In genomic region chr4:25787891-25788331, GRCh38 we compare ENCODE assay signal across 23 cellular contexts.
A peak's percentile ranks its signal among the peaks of the same experiment; 100 is the strongest.
DNase-seq lines count a peak whose midpoint lies in the region; ATAC-seq, FAIRE-seq and TF ChIP-seq lines count a peak whose summit lies in the region.
"Had no signal": no experiment of that assay in that cellular context is flagged by ENCODE, and none has a peak within 500 bp of the region (broad histone marks: within the 10 kb centered on the region; RNA-seq: fewer than 3 reads in every experiment).

No MANE protein-coding gene starts in this region.

- TF ChIP-seq POLR2A in body of pancreas (IDR thresholded peaks at IDR 0.05) (no peak), HepG2 (IDR thresholded peaks at IDR 0.05; ENCODE audit: insufficient read depth in 1 of 2, low read depth in 2 of 2, low read length in 2 of 2) (no peak)

- no peak overlapping the region for H3K4me2 ChIP-seq in HepG2 (ENCODE audit: low read depth, low read length)
- no peak overlapping the region for H3K4me2 ChIP-seq in H9 (ENCODE audit: insufficient read depth, insufficient read length, low read length)

- no peaks in the 10 kb centered on the region for H3K9me3 Mint-ChIP-seq in activated T-cell treated with anti-CD3 and anti-CD28 coated beads, Interleukin-2, amount 50 U/mL, for 72 hours
- no peaks in the 10 kb centered on the region for H3K9me3 Mint-ChIP-seq in activated T-cell treated with anti-CD3 and anti-CD28 coated beads, Interleukin-2, amount 50 U/mL, for 24 hours
- H3K9me3 Mint-ChIP-seq in H9 (no peaks in the 10 kb centered on the region), HFFc6 (no peaks in the 10 kb centered on the region)
- H3K9me3 Mint-ChIP-seq: activated naive CD4-positive, alpha-beta T cell treated with anti-CD3 and anti-CD28 coated beads, Interleukin-2, amount 50 U/mL, for 72 hours; effector memory CD8-positive, alpha-beta T cell; immature natural killer cell; T-helper 2 cell treated with Interferon-gamma antibody and Interleukin-4, amounts not matched to agents 5 μg/mL and 100 μg/mL, for 36 hours had no signal

- TF ChIP-seq EP300 in HepG2 (IDR thresholded peaks at IDR 0.05; ENCODE audit: low read depth in 2 of 2, low read length in 2 of 2) (no peak), HepG2 (CRISPR knock-in tag; IDR thresholded peaks at IDR 0.05; ENCODE audit: borderline replicate concordance) (no peak)

- H3K14ac ChIP-seq in H9 (ENCODE audit: insufficient read depth, low read length), result no peak overlapping the region

- no peak for DNase-seq in activated T-cell treated with anti-CD3 and anti-CD28 coated beads, Interleukin-2, amount 50 U/mL, for 72 hours
- no peak for DNase-seq in activated T-cell treated with anti-CD3 and anti-CD28 coated beads, Interleukin-2, amount 50 U/mL, for 24 hours
- DNase-seq in body of pancreas (peak; percentile 50 to 72 (median 62)), HepG2 (ENCODE audit: low spot score) (peak; percentile 7), upper lobe of right lung (peak; percentile 67), retina (no peak), H9 (no peak), HFFc6 (no peak)
- DNase-seq: activated CD4-positive, alpha-beta T cell treated with anti-CD3 and anti-CD28 coated beads for 1 hour; effector memory CD8-positive, alpha-beta T cell; GDM1; heart right ventricle; immature natural killer cell; NCI-H1930; stimulated activated CD4-positive, alpha-beta T cell treated with anti-CD3 and anti-CD28 coated beads, Interleukin-12 subunit alpha, Interleukin-12 subunit beta, amount 100 ng/mL, for 4 hours; uterus had no signal

- H3K9me3 ChIP-seq in body of pancreas (no peaks in the 10 kb centered on the region), HepG2 (ENCODE audit: low read length) (no peaks in the 10 kb centered on the region), upper lobe of right lung (no peaks in the 10 kb centered on the region), H9 (ENCODE audit: control insufficient read depth, low read depth, low read length) (no peaks in the 10 kb centered on the region)
- H3K9me3 ChIP-seq: heart right ventricle, neutrophil, right atrium auricular region, SJSA1, uterus had no signal

- H3K4me3 Mint-ChIP-seq in activated T-cell treated with anti-CD3 and anti-CD28 coated beads, Interleukin-2, amount 50 U/mL, for 72 hours, result no peak overlapping the region
- no peak overlapping the region for H3K4me3 Mint-ChIP-seq in activated T-cell treated with anti-CD3 and anti-CD28 coated beads, Interleukin-2, amount 50 U/mL, for 24 hours
- no peak overlapping the region for H3K4me3 Mint-ChIP-seq in H9
- H3K4me3 Mint-ChIP-seq in HFFc6, result no peak overlapping the region
- H3K4me3 Mint-ChIP-seq: effector memory CD8-positive, alpha-beta T cell; immature natural killer cell; T-helper 2 cell treated with Interferon-gamma antibody and Interleukin-4, amounts not matched to agents 5 μg/mL and 100 μg/mL, for 36 hours had no signal

- no peak for FAIRE-seq in HepG2 (lab: Jason Lieb, UNC)
- FAIRE-seq: colon had no signal

- H3K27ac ChIP-seq in body of pancreas (peak overlapping the region; percentile 18 to 71 (median 47)), HepG2 (ENCODE audit: extremely low read length, insufficient read depth, low read length) (no peak overlapping the region), upper lobe of right lung (peak overlapping the region; percentile 36), H9 (ENCODE audit: insufficient read length, low read depth, low read length) (no peak overlapping the region)
- H3K27ac ChIP-seq: heart right ventricle, HL-60, neutrophil, right atrium auricular region, SJSA1, uterus had no signal

- no peak overlapping the region for H2BK20ac ChIP-seq in H9 (ENCODE audit: low read depth, low read length, poor library complexity, severe bottlenecking)

- BruUV-seq in HepG2 (replicated peaks; lab: Mats Ljungman, UMichigan), result no TSS peak

- H3K23ac ChIP-seq in H9 (ENCODE audit: insufficient read length, low read depth, low read length), result no peak overlapping the region

- TF ChIP-seq CTCF in body of pancreas (IDR thresholded peaks at IDR 0.05) (no peak), HepG2 (CRISPR knock-in tag; IDR thresholded peaks at IDR 0.05) (no peak), upper lobe of right lung (IDR thresholded peaks at IDR 0.05) (no peak), H9 (conservative IDR thresholded peaks at IDR 0.05) (no peak), HFFc6 (IDR thresholded peaks at IDR 0.05) (no peak)

- H3T11ph ChIP-seq in H9 (ENCODE audit: low read length), result no peak overlapping the region

- H3K79me2 ChIP-seq in HepG2 (ENCODE audit: insufficient read depth, low read length) (no peaks in the 10 kb centered on the region), H9 (ENCODE audit: insufficient read depth, low read length) (no peaks in the 10 kb centered on the region)

- no peak overlapping the region for H4K8ac ChIP-seq in H9 (replicated peaks; ENCODE audit: insufficient read length, low read depth, low read length)

- peaks cover 4% of the 10 kb centered on the region for H3K4me1 Mint-ChIP-seq in activated T-cell treated with anti-CD3 and anti-CD28 coated beads, Interleukin-2, amount 50 U/mL, for 72 hours (ENCODE audit: low read depth)
- peaks cover 10% of the 10 kb centered on the region for H3K4me1 Mint-ChIP-seq in activated T-cell treated with anti-CD3 and anti-CD28 coated beads, Interleukin-2, amount 50 U/mL, for 24 hours (ENCODE audit: low read depth)
- H3K4me1 Mint-ChIP-seq in H9 (peaks cover 2 to 6% of the 10 kb centered on the region in 2 experiments; a peak in 1 of 4 replicates), HFFc6 (ENCODE audit: low read depth) (peaks cover 29% of the 10 kb centered on the region)

- H3K36me3 ChIP-seq in body of pancreas (replicated peaks in 1 of 2; ENCODE audit: insufficient read depth in 1 of 2, low read depth in 2 of 2), result no peaks in the 10 kb centered on the region
- no peaks in the 10 kb centered on the region for H3K36me3 ChIP-seq in HepG2 (replicated peaks in 1 of 2; ENCODE audit: control insufficient read depth in 1 of 2, insufficient read depth in 2 of 2, low read length in 2 of 2)
- peaks cover 30% of the 10 kb centered on the region for H3K36me3 ChIP-seq in upper lobe of right lung
- H3K36me3 ChIP-seq: right atrium auricular region, uterus had no signal

- H2BK120ac ChIP-seq in H9 (ENCODE audit: low read depth, low read length, poor library complexity, severe bottlenecking), result no peak overlapping the region

- H3K9ac ChIP-seq in HepG2 (ENCODE audit: insufficient read depth, low read depth, low read length), result no peak overlapping the region
- H3K9ac ChIP-seq in H9 (ENCODE audit: extremely low read depth, insufficient read length, low read length), result no peak overlapping the region

- no peaks in the 10 kb centered on the region for H3K27me3 Mint-ChIP-seq in activated T-cell treated with anti-CD3 and anti-CD28 coated beads, Interleukin-2, amount 50 U/mL, for 72 hours (ENCODE audit: low read depth)
- H3K27me3 Mint-ChIP-seq in activated T-cell treated with anti-CD3 and anti-CD28 coated beads, Interleukin-2, amount 50 U/mL, for 24 hours, result no peaks in the 10 kb centered on the region
- H3K27me3 Mint-ChIP-seq in H9 (ENCODE audit: low read depth) (no peaks in the 10 kb centered on the region), HFFc6 (ENCODE audit: insufficient read depth) (peaks cover 4% of the 10 kb centered on the region; the same call in 1 of the 2 replicates)
- H3K27me3 Mint-ChIP-seq: effector memory CD8-positive, alpha-beta T cell had no signal

- H3K4me3 ChIP-seq in body of pancreas (no peak overlapping the region), HepG2 (replicated peaks in 1 of 3; ENCODE audit: insufficient read depth in 1 of 3, low read depth in 2 of 3, low read length in 3 of 3) (no peak overlapping the region), upper lobe of right lung (no peak overlapping the region)
- H3K4me3 ChIP-seq: heart right ventricle, right atrium auricular region, SJSA1, uterus had no signal

- ATAC-seq in activated T-cell treated with anti-CD3 and anti-CD28 coated beads, Interleukin-2, amount 50 U/mL, for 72 hours (replicated peaks in 1 of 2), result no peak
- ATAC-seq in body of pancreas, result peak; percentile 92
- ATAC-seq in HepG2, result no peak
- ATAC-seq in upper lobe of right lung, result peak; percentile 68
- ATAC-seq: activated naive CD4-positive, alpha-beta T cell treated with anti-CD3 and anti-CD28 coated beads, Interleukin-2, amount 50 U/mL, for 72 hours; effector memory CD8-positive, alpha-beta T cell; heart right ventricle had no signal

- H2AK5ac ChIP-seq in H9 (ENCODE audit: insufficient read length, low read length), result no peak overlapping the region

- H3K27me3 ChIP-seq in body of pancreas (no peaks in the 10 kb centered on the region), HepG2 (ENCODE audit: control insufficient read depth in 1 of 2, insufficient read depth in 2 of 2, low read length in 2 of 2) (no peaks in the 10 kb centered on the region), upper lobe of right lung (no peaks in the 10 kb centered on the region), H9 (ENCODE audit: insufficient read depth, low read length) (no peaks in the 10 kb centered on the region)
- H3K27me3 ChIP-seq: heart right ventricle, right atrium auricular region, SJSA1, uterus had no signal

- H3K56ac ChIP-seq in H9 (ENCODE audit: insufficient read length, low read depth, low read length), result no peak overlapping the region

- CTCF ChIA-PET in HepG2 (lab: Yijun Ruan, JAX; ENCODE audit: low intra/inter-chr PET ratio, low total read pairs), result no interaction called here

- no peaks in the 10 kb centered on the region for H4K20me1 ChIP-seq in HepG2 (ENCODE audit: insufficient read depth, low read length)
- H4K20me1 ChIP-seq in H9 (ENCODE audit: control insufficient read depth, insufficient read depth, insufficient read length), result no peaks in the 10 kb centered on the region

- POLR2A ChIA-PET in HepG2 (lab: Yijun Ruan, JAX), result no interaction called here

- no peaks in the 10 kb centered on the region for H3K23me2 ChIP-seq in H9 (ENCODE audit: insufficient read length, low read depth, low read length, poor library complexity, severe bottlenecking)

- H4K91ac ChIP-seq in H9 (ENCODE audit: insufficient read length, low read depth, low read length), result no peak overlapping the region

- intact Hi-C loops in body of pancreas (cut with DNase I) (no loop called here), HepG2 (cut with micrococcal nuclease; ENCODE audit: unreplicated experiment) (loop anchor here (2.0 kb wide), 1 partner anchor 47 kb away; no protein-coding TSS in a partner anchor), upper lobe of right lung (cut with DNase I) (no loop called here)

- H3K4me1 ChIP-seq in body of pancreas, result peaks cover 32% of the 10 kb centered on the region
- no peaks in the 10 kb centered on the region for H3K4me1 ChIP-seq in HepG2 (ENCODE audit: insufficient read depth, low read length)
- no peaks in the 10 kb centered on the region for H3K4me1 ChIP-seq in upper lobe of right lung
- H3K4me1 ChIP-seq in H9 (ENCODE audit: insufficient read depth, low read length), result no peaks in the 10 kb centered on the region
- H3K4me1 ChIP-seq: right atrium auricular region, uterus had no signal

- H2BK12ac ChIP-seq in H9 (ENCODE audit: insufficient read length, low read depth, low read length), result no peak overlapping the region

- H2BK5ac ChIP-seq in H9 (ENCODE audit: insufficient read length, low read length), result no peak overlapping the region

- in situ Hi-C loops in HepG2 (cut with HindIII; ENCODE audit: extremely low pct_ligation_motif_present, low pct_unique_long_range_greater_than_20kb), result no loop called here

- TF ChIP-seq RAD21 in HepG2 (CRISPR knock-in tag; IDR thresholded peaks at IDR 0.05), result no peak

- no peak overlapping the region for H3K4ac ChIP-seq in H9 (ENCODE audit: low read depth, low read length)

- H3K36me3 Mint-ChIP-seq in activated T-cell treated with anti-CD3 and anti-CD28 coated beads, Interleukin-2, amount 50 U/mL, for 72 hours (ENCODE audit: insufficient read depth in 2 of 2), result peaks cover 3 to 5% of the 10 kb centered on the region in 2 donors
- peaks cover 88% of the 10 kb centered on the region for H3K36me3 Mint-ChIP-seq in activated T-cell treated with anti-CD3 and anti-CD28 coated beads, Interleukin-2, amount 50 U/mL, for 24 hours (ENCODE audit: low read depth)
- H3K36me3 Mint-ChIP-seq in H9 (ENCODE audit: insufficient read depth in 1 of 3, low read depth in 3 of 3) (peaks cover 24 to 50% (median 28%) of the 10 kb centered on the region in 3 experiments), HFFc6 (ENCODE audit: low read depth) (peaks cover 15% of the 10 kb centered on the region)

- H2AFZ ChIP-seq in HepG2 (ENCODE audit: low read length) (no peak overlapping the region), H9 (ENCODE audit: low read length) (no peak overlapping the region)

- H3K18ac ChIP-seq in H9 (ENCODE audit: insufficient read length, low read depth, low read length), result no peak overlapping the region

- 42 to 52% methylated on average over 13 of the region's 13 CpGs for WGBS in body of pancreas, 2 donors
- WGBS in HepG2 (ENCODE audit: low lambda C conversion rate), result 46% methylated on average over 13 of the region's 13 CpGs
- WGBS in H9 (ENCODE audit: extremely low coverage, insufficient read length, low lambda C conversion rate), result no CpG with 5 or more reads among the region's 13 CpGs

- H2BK15ac ChIP-seq in H9 (ENCODE audit: low read depth, low read length), result no peak overlapping the region

- peak overlapping the region; percentile 21 for H3K27ac Mint-ChIP-seq in activated T-cell treated with anti-CD3 and anti-CD28 coated beads, Interleukin-2, amount 50 U/mL, for 72 hours
- no peak overlapping the region for H3K27ac Mint-ChIP-seq in activated T-cell treated with anti-CD3 and anti-CD28 coated beads, Interleukin-2, amount 50 U/mL, for 24 hours
- H3K27ac Mint-ChIP-seq in H9 (peak overlapping the region in 1 of 3 experiments; percentile 12; a peak in 1 of 7 replicates), HFFc6 (no peak overlapping the region)
- H3K27ac Mint-ChIP-seq: effector memory CD8-positive, alpha-beta T cell; immature natural killer cell; T-helper 2 cell treated with Interferon-gamma antibody and Interleukin-4, amounts not matched to agents 5 μg/mL and 100 μg/mL, for 36 hours had no signal

- H3K79me1 ChIP-seq in H9 (ENCODE audit: insufficient read depth, low read depth, low read length, poor library complexity, severe bottlenecking), result no peaks in the 10 kb centered on the region

- H4K5ac ChIP-seq in H9 (ENCODE audit: insufficient read length, low read depth, low read length), result no peak overlapping the region

Comparison
In these comparisons a context has a peak if more than half of its experiments do, and no peak if none do; other contexts are left out.
1. ATAC-seq: peak in body of pancreas (single experiment) and upper lobe of right lung (single experiment); none in activated T-cell treated with anti-CD3 and anti-CD28 coated beads, Interleukin-2, amount 50 U/mL, for 72 hours (0 of 2) and HepG2 (single experiment).
2. DNase-seq: peak in body of pancreas (4 of 4), HepG2 (single experiment) and upper lobe of right lung (single experiment); none in activated T-cell treated with anti-CD3 and anti-CD28 coated beads, Interleukin-2, amount 50 U/mL, for 72 hours (0 of 2), activated T-cell treated with anti-CD3 and anti-CD28 coated beads, Interleukin-2, amount 50 U/mL, for 24 hours (single experiment), retina (single experiment), H9 (single experiment) and HFFc6 (single experiment).
3. H3K27ac ChIP-seq: peak in body of pancreas (4 of 4) and upper lobe of right lung (single experiment); none in HepG2 (single experiment) and H9 (single experiment).